15 cellular contexts compared by ENCODE assay signal in genomic region chr2:235264121-235264493, GRCh38.
DNase-seq lines count a peak whose midpoint lies in the region; ATAC-seq and TF ChIP-seq lines count a peak whose summit lies in the region.
"Had no signal": no experiment of that assay in that cellular context is flagged by ENCODE, and none has a peak within 500 bp of the region (broad histone marks: within the 10 kb centered on the region; RNA-seq: fewer than 3 reads in every experiment).

No MANE protein-coding gene starts in this region.

- no peak overlapping the region for H3K18ac ChIP-seq in neuronal stem cell (ENCODE audit: low read length)

- no peak overlapping the region for H2BK120ac ChIP-seq in neuronal stem cell (ENCODE audit: low read depth, low read length)

- no peaks in the 10 kb centered on the region for H3K79me1 ChIP-seq in neuronal stem cell (ENCODE audit: low read depth, low read length)

- peaks cover 0 to 42% (median 0%) of the 10 kb centered on the region in 11 experiments; a peak in 6 of 22 replicates for H3K27me3 ChIP-seq in BLaER1 treated with 17β-estradiol and CSF1 and Interleukin-3, amounts not matched to agents 10 nM and 100 nM
- H3K27me3 ChIP-seq in Peyer's patch: no peaks in the 10 kb centered on the region
- H3K27me3 ChIP-seq in neuronal stem cell (ENCODE audit: control insufficient read depth in 3 of 3, insufficient read depth in 3 of 3, low read depth in 1 of 3, low read length in 3 of 3): no peaks in the 10 kb centered on the region

- H3K4me3 ChIP-seq in BLaER1 treated with 17β-estradiol and CSF1 and Interleukin-3, amounts not matched to agents 10 nM and 100 nM: no peak overlapping the region
- H3K4me3 ChIP-seq in Peyer's patch: peak overlapping the region in 3 of 4 donors; percentile 5 to 39 (median 37)
- peak overlapping the region in 1 of 2 donors; percentile 32 for H3K4me3 ChIP-seq in neuronal stem cell (ENCODE audit: low read length in 2 of 2)

- DNase-seq in Peyer's patch: no peak
- peak; percentile 20 for DNase-seq in dermis blood vessel endothelial cell
- DNase-seq in neuronal stem cell (ENCODE audit: low spot score): no peak
- DNase-seq in NCI-H1436 (lab: John Stamatoyannopoulos, UW): no peak
- no peak for DNase-seq in activated CD4-positive, alpha-beta T cell treated with anti-CD3 and anti-CD28 coated beads, Interleukin-2, amount 50 U/mL, for 48 hours
- no peak for DNase-seq in NCI-H1048 (lab: John Stamatoyannopoulos, UW)
- DNase-seq: activated CD8-positive, alpha-beta T cell treated with anti-CD3 and anti-CD28 coated beads for 36 hours; activated naive CD4-positive, alpha-beta T cell treated with anti-CD3 and anti-CD28 coated beads, Interleukin-2, amount 50 U/mL, for 16 hours; CD4-positive, alpha-beta T cell; glutamatergic neuron; NCI-H187 treated with DMSO at 0.1 percent for 48 hours; stimulated activated CD4-positive, alpha-beta T cell treated with anti-CD3 and anti-CD28 coated beads, Interleukin-4, amount 100 ng/mL, for 4 hours; stimulated activated naive CD8-positive, alpha-beta T cell treated with anti-CD3 and anti-CD28 coated beads, Interleukin-15, Interleukin-2, amounts not matched to agents 100 U/mL and 50 U/mL, for 24 hours had no signal

- peaks cover 35 to 67% (median 57%) of the 10 kb centered on the region in 10 experiments for H3K4me1 ChIP-seq in BLaER1 treated with 17β-estradiol and CSF1 and Interleukin-3, amounts not matched to agents 10 nM and 100 nM
- H3K4me1 ChIP-seq in Peyer's patch: peaks cover 0 to 6% (median 0%) of the 10 kb centered on the region in 4 donors
- peaks cover 0 to 14% of the 10 kb centered on the region in 2 donors for H3K4me1 ChIP-seq in neuronal stem cell (ENCODE audit: control insufficient read depth in 2 of 2, insufficient read depth in 1 of 2, low read depth in 1 of 2, low read length in 2 of 2)

- no peak overlapping the region for H2AK5ac ChIP-seq in neuronal stem cell (ENCODE audit: low read depth, low read length)

- no peak overlapping the region for H4K8ac ChIP-seq in neuronal stem cell (ENCODE audit: low read depth, low read length)

- H3K9me3 ChIP-seq in BLaER1 treated with 17β-estradiol and CSF1 and Interleukin-3, amounts not matched to agents 10 nM and 100 nM (replicated peaks in 1 of 11): peaks cover 0 to 8% (median 0%) of the 10 kb centered on the region in 11 experiments; a peak in 4 of 22 replicates
- H3K9me3 ChIP-seq in Peyer's patch: no peaks in the 10 kb centered on the region
- H3K9me3 ChIP-seq in neuronal stem cell (replicated peaks in 1 of 2; ENCODE audit: control insufficient read depth in 2 of 2, insufficient read depth in 1 of 2, low read depth in 1 of 2, low read length in 2 of 2): peaks cover 0 to 17% of the 10 kb centered on the region in 2 donors

- H3K4ac ChIP-seq in neuronal stem cell (ENCODE audit: low read length): no peak overlapping the region

- no peak overlapping the region for H2BK12ac ChIP-seq in neuronal stem cell (ENCODE audit: low read length)

- H3K4me2 ChIP-seq in BLaER1 treated with 17β-estradiol and CSF1 and Interleukin-3, amounts not matched to agents 10 nM and 100 nM: peak overlapping the region in 10 of 11 experiments; percentile 36 to 87 (median 59); a peak in 19 of 22 replicates
- H3K4me2 ChIP-seq in neuronal stem cell (ENCODE audit: insufficient read depth, low read length, poor library complexity, severe bottlenecking): no peak overlapping the region

- H3K27ac ChIP-seq in BLaER1 treated with 17β-estradiol and CSF1 and Interleukin-3, amounts not matched to agents 10 nM and 100 nM: peak overlapping the region in 2 of 11 experiments; percentile 13 to 20; a peak in 1 of 22 replicates
- peak overlapping the region in 3 of 4 donors; percentile 34 to 75 (median 67) for H3K27ac ChIP-seq in Peyer's patch
- no peak overlapping the region for H3K27ac ChIP-seq in neuronal stem cell (replicated peaks; ENCODE audit: low read length)

- H3K23ac ChIP-seq in neuronal stem cell (ENCODE audit: low read depth, low read length, poor library complexity): no peak overlapping the region

- no peak overlapping the region for H2BK15ac ChIP-seq in neuronal stem cell (ENCODE audit: low read length)

- H3K9ac ChIP-seq in BLaER1 treated with 17β-estradiol and CSF1 and Interleukin-3, amounts not matched to agents 10 nM and 100 nM: 0 out of 22 replicates have a peak overlapping the region, but pooled peaks of 1 of the 11 experiments have one; percentile 3
- H3K9ac ChIP-seq in neuronal stem cell (ENCODE audit: low read depth, low read length, poor library complexity): no peak overlapping the region

- WGBS in neuronal stem cell (ENCODE audit: extremely low coverage in 2 of 2, insufficient read length in 2 of 2, insufficient replicate concordance in 1 of 2), 2 donors: no CpG with 5 or more reads among the region's 1 CpG

- no peak overlapping the region for H3K14ac ChIP-seq in neuronal stem cell (ENCODE audit: low read length)

- no peak for TF ChIP-seq CTCF in Peyer's patch (IDR thresholded peaks at IDR 0.05)

- no peaks in the 10 kb centered on the region for H3K36me3 ChIP-seq in BLaER1 treated with 17β-estradiol and CSF1 and Interleukin-3, amounts not matched to agents 10 nM and 100 nM
- H3K36me3 ChIP-seq in Peyer's patch: no peaks in the 10 kb centered on the region
- H3K36me3 ChIP-seq in neuronal stem cell (replicated peaks in 1 of 2; ENCODE audit: control insufficient read depth in 2 of 2, insufficient read depth in 2 of 2, low read length in 2 of 2): no peaks in the 10 kb centered on the region

- no peak overlapping the region for H4K91ac ChIP-seq in neuronal stem cell (ENCODE audit: low read depth, low read length, poor library complexity)

- no peak for ATAC-seq in HG03045 (IDR thresholded peaks at IDR 0.05; ENCODE audit: unreplicated experiment)
- ATAC-seq: activated CD8-positive, alpha-beta T cell treated with anti-CD3 and anti-CD28 coated beads for 36 hours; stimulated activated naive CD8-positive, alpha-beta T cell treated with anti-CD3 and anti-CD28 coated beads, Interleukin-15, Interleukin-2, amounts not matched to agents 100 U/mL and 50 U/mL, for 24 hours had no signal

- no peak overlapping the region for H2BK5ac ChIP-seq in neuronal stem cell (ENCODE audit: low read length)

- TF ChIP-seq POLR2A in Peyer's patch (IDR thresholded peaks at IDR 0.05): no peak

- no peaks in the 10 kb centered on the region for H4K20me1 ChIP-seq in BLaER1 treated with 17β-estradiol and CSF1 and Interleukin-3, amounts not matched to agents 10 nM and 100 nM

- H2AFZ ChIP-seq in neuronal stem cell (ENCODE audit: low read length): peak overlapping the region; percentile 93

Comparison
In these comparisons a context has a peak if more than half of its experiments do, and no peak if none do; other contexts are left out.
1. H3K4me3 ChIP-seq: peak in Peyer's patch (3 of 4); none in BLaER1 treated with 17β-estradiol and CSF1 and Interleukin-3, amounts not matched to agents 10 nM and 100 nM (0 of 10).